Comparison of ENCODE assay signal across 23 cellular contexts in the genomic region with DNA sequence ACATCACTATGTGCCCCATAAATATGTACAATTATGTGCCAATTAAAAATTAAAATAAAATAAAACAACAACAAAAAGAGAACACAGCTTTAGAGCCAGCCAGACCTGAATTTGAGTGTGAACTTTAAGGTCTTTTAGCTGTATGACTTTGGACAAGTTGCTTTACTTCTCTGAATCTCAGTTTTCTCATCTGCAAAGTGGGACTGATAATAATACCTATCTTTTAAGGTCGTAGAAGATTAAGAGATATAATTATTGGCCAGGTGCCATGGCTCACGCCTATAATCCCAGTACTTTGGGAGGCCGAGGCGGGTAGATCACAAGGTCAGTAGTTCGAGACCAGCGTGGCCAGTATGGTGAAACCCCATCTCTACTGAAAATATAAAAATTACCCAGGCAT. TPM values are rescaled to one million over a fixed set of nuclear protein-coding genes. Genes with fewer than 3 reads are reported as not detected.
DNase-seq lines count a peak whose midpoint lies in the region; ATAC-seq, FAIRE-seq and TF ChIP-seq lines count a peak whose summit lies in the region.
"Had no signal": no experiment of that assay in that cellular context is flagged by ENCODE, and none has a peak within 500 bp of the region (broad histone marks: within the 10 kb centered on the region; RNA-seq: fewer than 3 reads in every experiment).

No MANE protein-coding gene starts in this region.

- no peak overlapping the region for H3K4me3 ChIP-seq in A549
- no peak overlapping the region for H3K4me3 ChIP-seq in K562
- H3K4me3 ChIP-seq: BLaER1, GM23248 had no signal

- H3K36me3 Mint-ChIP-seq in IgD-negative memory B cell, result peaks cover 5% of the 10 kb centered on the region
- H3K36me3 Mint-ChIP-seq in progenitor cell of endocrine pancreas (ENCODE audit: insufficient read depth), result no peaks in the 10 kb centered on the region

- no peaks in the 10 kb centered on the region for H3K36me3 ChIP-seq in K562 (ENCODE audit: control insufficient read depth, insufficient read depth, low read length)
- H3K36me3 ChIP-seq: BLaER1 had no signal

- CTCF ChIA-PET in A549 (lab: Yijun Ruan, JAX) (interaction anchor here (0.6 to 3.0 kb wide), 4 partner anchors 59 to 147 kb away, joined by 3 to 18 read pairs (median 5); partner anchors contain the start of gene PSMD4), K562 (lab: Yijun Ruan, JAX; ENCODE audit: low intra/inter-chr PET ratio) (no interaction called here)

- H3K9me3 Mint-ChIP-seq in IgD-negative memory B cell (no peaks in the 10 kb centered on the region), progenitor cell of endocrine pancreas (ENCODE audit: low read depth) (no peaks in the 10 kb centered on the region)
- H3K9me3 Mint-ChIP-seq: CD4-positive, CD25-positive, alpha-beta regulatory T cell; CD8-positive, alpha-beta T cell had no signal

- TF ChIP-seq POLR2A in A549 (IDR thresholded peaks at IDR 0.05; ENCODE audit: low read length) (no peak), K562 (conservative IDR thresholded peaks at IDR 0.05) (no peak)

- DNase-seq in activated effector memory CD4-positive, alpha-beta T cell treated with anti-CD3 and anti-CD28 coated beads, Interleukin-2, amount 50 U/mL, for 16 hours, result peak; percentile 17
- no peak for DNase-seq in activated effector memory CD4-positive, alpha-beta T cell treated with Interleukin-2 at 50 U/mL for 16 hours
- DNase-seq in A549 (ENCODE audit: low read depth in 1 of 2, low spot score in 1 of 2) (no peak), K562 (ENCODE audit: extremely low read depth in 1 of 4, low spot score in 3 of 4) (no peak), AML-193 (lab: John Stamatoyannopoulos, UW) (no peak), progenitor cell of endocrine pancreas (ENCODE audit: low spot score, unreplicated experiment) (no peak), SW480 (ENCODE audit: low spot score) (no peak)
- DNase-seq: 8988T; CD4-positive, CD25-positive, alpha-beta regulatory T cell; CD8-positive, alpha-beta T cell; DMS153; DND-41; H7 had no signal

- no peaks in the 10 kb centered on the region for H3K27me3 ChIP-seq in K562 (ENCODE audit: control insufficient read depth in 2 of 2, insufficient read depth in 2 of 2, low read length in 2 of 2)
- H3K27me3 ChIP-seq: BLaER1 had no signal

- BruUV-seq in K562 (replicated peaks; lab: Mats Ljungman, UMichigan), result no TSS peak

- H3K4me2 ChIP-seq in A549 (no peak overlapping the region), K562 (ENCODE audit: insufficient read depth, low read length) (no peak overlapping the region)
- H3K4me2 ChIP-seq: BLaER1 had no signal

- H3K27ac ChIP-seq in A549 (no peak overlapping the region; a peak in 1 of 6 replicates), K562 (ENCODE audit: extremely low read depth, low read depth, low read length) (no peak overlapping the region)
- H3K27ac ChIP-seq: BLaER1, C4-2B, GM23248 had no signal

- TF ChIP-seq CTCF in A549 (IDR thresholded peaks at IDR 0.05), result no peak
- no peak for TF ChIP-seq CTCF in K562 (IDR thresholded peaks at IDR 0.05 in 2 of 3, conservative IDR thresholded peaks at IDR 0.05 in 1 of 3; ENCODE audit: insufficient read depth in 2 of 3, low read depth in 1 of 3, low read length in 3 of 3)
- no peak for TF ChIP-seq CTCF in progenitor cell of endocrine pancreas (IDR thresholded peaks at IDR 0.05; ENCODE audit: unreplicated experiment)

- peak overlapping the region in 2 of 3 donors; percentile 35 to 78 for H3K27ac Mint-ChIP-seq in IgD-negative memory B cell
- H3K27ac Mint-ChIP-seq in progenitor cell of endocrine pancreas, result no peak overlapping the region
- H3K27ac Mint-ChIP-seq: B cell; CD4-positive, CD25-positive, alpha-beta regulatory T cell; CD8-positive, alpha-beta T cell had no signal

- no peak for TF ChIP-seq RAD21 in A549 (conservative IDR thresholded peaks at IDR 0.05 in 1 of 2, IDR thresholded peaks at IDR 0.05 in 1 of 2)
- TF ChIP-seq RAD21 in K562 (CRISPR knock-in tag; conservative IDR thresholded peaks at IDR 0.05 in 1 of 2, IDR thresholded peaks at IDR 0.05 in 1 of 2), result no peak

- H3K4me1 ChIP-seq in A549 (peaks cover 31% of the 10 kb centered on the region), K562 (replicated peaks in 1 of 2; ENCODE audit: control insufficient read depth in 2 of 2, insufficient read depth in 2 of 2, low read length in 2 of 2) (peaks cover 15% of the 10 kb centered on the region in 2 experiments; a peak in 4 of 5 replicates)

- FAIRE-seq in A549 (lab: Jason Lieb, UNC), result no peak
- FAIRE-seq in K562 (lab: Jason Lieb, UNC), result no peak
- FAIRE-seq: G401.6, GM12892, GM19239, H1 had no signal

- TF ChIP-seq EP300 in A549 (IDR thresholded peaks at IDR 0.05) (no peak), K562 (IDR thresholded peaks at IDR 0.05; ENCODE audit: low read length) (no peak)

- H4K20me1 ChIP-seq in K562 (replicated peaks; ENCODE audit: control insufficient read depth, insufficient read depth, low read length), result no peaks in the 10 kb centered on the region
- H4K20me1 ChIP-seq: BLaER1 had no signal

- H3K79me2 ChIP-seq in K562 (ENCODE audit: control insufficient read depth, insufficient read depth, low read length), result peaks cover 17% of the 10 kb centered on the region

- WGBS in A549 (ENCODE audit: missing lambda C conversion rate), result 78% methylated on average over 6 of the region's 6 CpGs
- whole genome bisulfite sequencing in K562 (ENCODE audit: insufficient coverage, low coverage, missing lambda C conversion rate), result 28% methylated on average over 6 of the region's 6 CpGs

- H3K9me1 ChIP-seq in K562 (ENCODE audit: control insufficient read depth, insufficient read depth, low read length), result no peaks in the 10 kb centered on the region

- no peak overlapping the region for H3K9ac ChIP-seq in K562 (ENCODE audit: insufficient read depth in 1 of 2, low read depth in 2 of 2, low read length in 2 of 2)
- H3K9ac ChIP-seq: BLaER1, GM23248 had no signal

- H3K4me1 Mint-ChIP-seq in IgD-negative memory B cell (peaks cover 20 to 41% (median 23%) of the 10 kb centered on the region in 3 donors), progenitor cell of endocrine pancreas (ENCODE audit: low read depth) (peaks cover 22% of the 10 kb centered on the region)

- no peak overlapping the region for H2AFZ ChIP-seq in K562 (ENCODE audit: low read depth, low read length)
- H2AFZ ChIP-seq: GM23248 had no signal

- H3K9me3 ChIP-seq in A549 (no peaks in the 10 kb centered on the region), K562 (replicated peaks; ENCODE audit: control insufficient read depth, insufficient read depth, low read depth, low read length) (no peaks in the 10 kb centered on the region)
- H3K9me3 ChIP-seq: BLaER1, Caco-2 had no signal

- intact Hi-C loops in K562 (cut with micrococcal nuclease), result loop anchor here (5.0 to 10.0 kb wide), 2 partner anchors 191 to 544 kb away; no protein-coding TSS in a partner anchor

- ATAC-seq in A549 (no peak), K562 (no peak)
- ATAC-seq: CD8-positive, alpha-beta T cell had no signal

- POLR2A ChIA-PET in A549 (lab: Yijun Ruan, JAX), result no interaction called here
- POLR2A ChIA-PET in K562 (lab: Yijun Ruan, JAX), result interaction anchor here (0.6 kb wide), 1 partner anchor 311 kb away, joined by 3 read pairs; no protein-coding TSS in a partner anchor

- in situ Hi-C loops in K562 (cut with MboI), result no loop called here

- H3K4me3 Mint-ChIP-seq in IgD-negative memory B cell, result peak overlapping the region in 1 of 4 donors; percentile 65
- no peak overlapping the region for H3K4me3 Mint-ChIP-seq in progenitor cell of endocrine pancreas (ENCODE audit: low read depth)
- H3K4me3 Mint-ChIP-seq: B cell; CD8-positive, alpha-beta T cell had no signal

- H3K27me3 Mint-ChIP-seq in IgD-negative memory B cell (peaks cover 3% of the 10 kb centered on the region), progenitor cell of endocrine pancreas (peaks cover 3% of the 10 kb centered on the region)
- H3K27me3 Mint-ChIP-seq: B cell had no signal

RNA-seq across cellular contexts. Expression of gene VPS72, which starts 3.3 kb away (rescaled TPM):
- polyA plus RNA-seq in A549 (2011; rRNA removed) (64.4 and 81.2 TPM in 2 replicates), A549 (2017; fragmentation: RNase III; extraction: RNeasy Plus Mini Kit Qiagen cat#74134 plus additional on column Dnase treatment) (49.7 to 50.8 TPM (median 49.8 TPM) in 3 replicates), IgD-negative memory B cell (81.0 TPM), K562 (2011; rRNA removed) (80.9 and 113 TPM in 2 replicates), K562 (2014; fragmentation: Illumina TruSeq; extraction: Trizol) (126 and 131 TPM in 2 replicates), K562 (2014; fragmentation: Nextera tagmentation; extraction: Ambion mirVana) (10 to 100 TPM in 1 of 2 experiments, 1 to 10 TPM in 1; 7.2 to 21.9 TPM), K562 (2014; rRNA removed) (89.0 and 96.0 TPM in 2 replicates)
- 55.2 and 56.7 TPM in 2 replicates for polyA plus RNA-seq in A549 (2012; cell fraction: cytosol; rRNA removed)
- 42.2 and 46.1 TPM in 2 replicates for polyA plus RNA-seq in A549 (2012; cell fraction: nucleus; rRNA removed)
- 43.6 and 56.1 TPM in 2 replicates for polyA minus RNA-seq in A549 (2011; rRNA and poly(A)+ RNA removed)
- total RNA-seq in K562 (2011; cell fraction: chromatin; rRNA removed; ENCODE audit: low replicate concordance), result 26.2 and 29.1 TPM in 2 replicates
- 10.8 and 17.2 TPM in 2 replicates for total RNA-seq in K562 (2011; cell fraction: nucleolus; rRNA removed)
- 15.5 and 20.0 TPM in 2 replicates for total RNA-seq in K562 (2011; cell fraction: nucleoplasm; rRNA removed)
- total RNA-seq in K562 (2014; rRNA removed) (72.2 and 78.4 TPM in 2 replicates), K562 (2014; rRNA removed; fragmentation: Illumina TruSeq; extraction: Trizol) (58.2 and 64.5 TPM in 2 replicates), K562 (2015; rRNA removed; fragmentation: Illumina TruSeq; extraction: Trizol) (73.7 and 79.6 TPM in 2 replicates), K562 (2021) (75.7 and 81.6 TPM in 2 replicates), progenitor cell of endocrine pancreas (110 and 119 TPM in 2 replicates)
- 76.3 and 89.8 TPM in 2 replicates for polyA plus RNA-seq in K562 (2011; cell fraction: cytosol; rRNA removed)
- polyA plus RNA-seq in K562 (2011; cell fraction: nucleus; rRNA removed), result 37.1 and 39.9 TPM in 2 replicates
- polyA plus RNA-seq in K562 (2012), result 58.9 and 73.2 TPM in 2 replicates
- polyA minus RNA-seq in K562 (2011; rRNA and poly(A)+ RNA removed), result 41.7 and 44.6 TPM in 2 replicates
- 24.7 and 25.1 TPM in 2 replicates for polyA minus RNA-seq in K562 (2011; cell fraction: cytosol; rRNA and poly(A)+ RNA removed)
- 4.4 and 13.4 TPM in 2 replicates for polyA minus RNA-seq in K562 (2011; cell fraction: nucleus; rRNA and poly(A)+ RNA removed)

RNA-seq across cellular contexts. Expression of gene PIP5K1A, which starts 5.0 kb away (rescaled TPM):
- polyA plus RNA-seq in A549 (2011; rRNA removed) (129 and 183 TPM in 2 replicates), A549 (2017; fragmentation: RNase III; extraction: RNeasy Plus Mini Kit Qiagen cat#74134 plus additional on column Dnase treatment) (46.8 to 50.0 TPM (median 49.4 TPM) in 3 replicates), IgD-negative memory B cell (20.3 TPM), K562 (2011; rRNA removed) (33.5 and 42.4 TPM in 2 replicates), K562 (2014; fragmentation: Illumina TruSeq; extraction: Trizol) (26.3 and 36.4 TPM in 2 replicates), K562 (2014; fragmentation: Nextera tagmentation; extraction: Ambion mirVana) (1 to 10 TPM; 1.9 to 4.2 TPM), K562 (2014; rRNA removed) (17.2 and 22.4 TPM in 2 replicates)
- 49.3 and 59.9 TPM in 2 replicates for polyA plus RNA-seq in A549 (2012; cell fraction: cytosol; rRNA removed)
- 31.6 and 58.2 TPM in 2 replicates for polyA plus RNA-seq in A549 (2012; cell fraction: nucleus; rRNA removed)
- polyA minus RNA-seq in A549 (2011; rRNA and poly(A)+ RNA removed), result 143 and 168 TPM in 2 replicates
- 161 and 178 TPM in 2 replicates for total RNA-seq in K562 (2011; cell fraction: chromatin; rRNA removed; ENCODE audit: low replicate concordance)
- total RNA-seq in K562 (2011; cell fraction: nucleolus; rRNA removed), result 84.5 and 85.7 TPM in 2 replicates
- total RNA-seq in K562 (2011; cell fraction: nucleoplasm; rRNA removed), result 104 and 116 TPM in 2 replicates
- total RNA-seq in K562 (2014; rRNA removed) (16.9 and 21.3 TPM in 2 replicates), K562 (2014; rRNA removed; fragmentation: Illumina TruSeq; extraction: Trizol) (18.8 and 20.6 TPM in 2 replicates), K562 (2015; rRNA removed; fragmentation: Illumina TruSeq; extraction: Trizol) (22.8 and 24.9 TPM in 2 replicates), K562 (2021) (21.9 and 25.8 TPM in 2 replicates), progenitor cell of endocrine pancreas (84.0 and 95.5 TPM in 2 replicates)
- polyA plus RNA-seq in K562 (2011; cell fraction: cytosol; rRNA removed), result 23.8 and 29.9 TPM in 2 replicates
- polyA plus RNA-seq in K562 (2011; cell fraction: nucleus; rRNA removed), result 47.1 and 51.9 TPM in 2 replicates
- 14.8 and 15.0 TPM in 2 replicates for polyA plus RNA-seq in K562 (2012)
- polyA minus RNA-seq in K562 (2011; rRNA and poly(A)+ RNA removed), result 54.7 and 69.0 TPM in 2 replicates
- 15.1 and 19.9 TPM in 2 replicates for polyA minus RNA-seq in K562 (2011; cell fraction: cytosol; rRNA and poly(A)+ RNA removed)
- 21.3 and 28.2 TPM in 2 replicates for polyA minus RNA-seq in K562 (2011; cell fraction: nucleus; rRNA and poly(A)+ RNA removed)

RNA-seq across cellular contexts. Expression of gene TMOD4, which starts 17.5 kb away (rescaled TPM):
- polyA plus RNA-seq in A549 (2011; rRNA removed), result 0.30 TPM in 1 of 2 replicates, not detected in the other
- 0.38 TPM in 2 replicates for polyA plus RNA-seq in A549 (2012; cell fraction: cytosol; rRNA removed)
- polyA plus RNA-seq in A549 (2012; cell fraction: nucleus; rRNA removed), result 0.42 TPM in 1 of 2 replicates, not detected in the other
- polyA plus RNA-seq in A549 (2017; fragmentation: RNase III; extraction: RNeasy Plus Mini Kit Qiagen cat#74134 plus additional on column Dnase treatment), result 0.29 to 0.49 TPM in 2 of 3 replicates, not detected in the other
- 0.50 TPM in 1 of 2 replicates, not detected in the other for polyA minus RNA-seq in A549 (2011; rRNA and poly(A)+ RNA removed)
- polyA plus RNA-seq in IgD-negative memory B cell, result 1.0 TPM
- 2.0 and 3.8 TPM in 2 replicates for total RNA-seq in K562 (2011; cell fraction: chromatin; rRNA removed; ENCODE audit: low replicate concordance)
- not detected in 2 replicates for total RNA-seq in K562 (2011; cell fraction: nucleolus; rRNA removed)
- 4.3 and 9.5 TPM in 2 replicates for total RNA-seq in K562 (2011; cell fraction: nucleoplasm; rRNA removed)
- 1.0 and 1.5 TPM in 2 replicates for total RNA-seq in K562 (2014; rRNA removed)
- total RNA-seq in K562 (2014; rRNA removed; fragmentation: Illumina TruSeq; extraction: Trizol), result 0.18 and 1.1 TPM in 2 replicates
- 0.22 and 0.57 TPM in 2 replicates for total RNA-seq in K562 (2015; rRNA removed; fragmentation: Illumina TruSeq; extraction: Trizol)
- 0.60 and 1.2 TPM in 2 replicates for total RNA-seq in K562 (2021)
- polyA plus RNA-seq in K562 (2011; rRNA removed), result 1.4 and 1.8 TPM in 2 replicates
- 0.72 and 0.88 TPM in 2 replicates for polyA plus RNA-seq in K562 (2011; cell fraction: cytosol; rRNA removed)
- 1.6 and 2.6 TPM in 2 replicates for polyA plus RNA-seq in K562 (2011; cell fraction: nucleus; rRNA removed)
- 1.1 and 1.7 TPM in 2 replicates for polyA plus RNA-seq in K562 (2012)
- 0.35 and 1.0 TPM in 2 replicates for polyA plus RNA-seq in K562 (2014; fragmentation: Illumina TruSeq; extraction: Trizol)
- under 1 TPM in 1 of 2 experiments, not detected in 1; 0.57 TPM for polyA plus RNA-seq in K562 (2014; fragmentation: Nextera tagmentation; extraction: Ambion mirVana)
- polyA plus RNA-seq in K562 (2014; rRNA removed), result 0.12 and 1.5 TPM in 2 replicates
- 1.3 TPM in 1 of 2 replicates, not detected in the other for polyA minus RNA-seq in K562 (2011; rRNA and poly(A)+ RNA removed)
- polyA minus RNA-seq in K562 (2011; cell fraction: cytosol; rRNA and poly(A)+ RNA removed), result not detected in 2 replicates
- not detected in 2 replicates for polyA minus RNA-seq in K562 (2011; cell fraction: nucleus; rRNA and poly(A)+ RNA removed)
- 1.5 and 2.0 TPM in 2 replicates for total RNA-seq in progenitor cell of endocrine pancreas
- total RNA-seq: GM23248, H1 had no signal
- polyA plus RNA-seq: CD4-positive, CD25-positive, alpha-beta regulatory T cell; GM23248 had no signal

RNA-seq across cellular contexts. Expression of gene SCNM1, which starts 27.4 kb away (rescaled TPM):
- polyA plus RNA-seq in A549 (2011; rRNA removed), result 27.9 and 29.3 TPM in 2 replicates
- 17.9 and 21.8 TPM in 2 replicates for polyA plus RNA-seq in A549 (2012; cell fraction: cytosol; rRNA removed)
- polyA plus RNA-seq in A549 (2012; cell fraction: nucleus; rRNA removed), result 22.0 and 28.1 TPM in 2 replicates
- 29.5 to 31.7 TPM (median 30.9 TPM) in 3 replicates for polyA plus RNA-seq in A549 (2017; fragmentation: RNase III; extraction: RNeasy Plus Mini Kit Qiagen cat#74134 plus additional on column Dnase treatment)
- polyA minus RNA-seq in A549 (2011; rRNA and poly(A)+ RNA removed), result 20.5 and 22.6 TPM in 2 replicates
- polyA plus RNA-seq in IgD-negative memory B cell, result 70.1 TPM
- total RNA-seq in K562 (2011; cell fraction: chromatin; rRNA removed; ENCODE audit: low replicate concordance), result 28.6 and 48.7 TPM in 2 replicates
- total RNA-seq in K562 (2011; cell fraction: nucleolus; rRNA removed), result 26.1 and 32.2 TPM in 2 replicates
- 30.7 and 32.9 TPM in 2 replicates for total RNA-seq in K562 (2011; cell fraction: nucleoplasm; rRNA removed)
- total RNA-seq in K562 (2014; rRNA removed), result 67.4 and 74.3 TPM in 2 replicates
- 54.1 and 63.0 TPM in 2 replicates for total RNA-seq in K562 (2014; rRNA removed; fragmentation: Illumina TruSeq; extraction: Trizol)
- total RNA-seq in K562 (2015; rRNA removed; fragmentation: Illumina TruSeq; extraction: Trizol), result 61.7 and 62.3 TPM in 2 replicates
- total RNA-seq in K562 (2021), result 50.1 and 50.7 TPM in 2 replicates
- 17.2 and 22.5 TPM in 2 replicates for polyA plus RNA-seq in K562 (2011; rRNA removed)
- 13.9 and 19.0 TPM in 2 replicates for polyA plus RNA-seq in K562 (2011; cell fraction: cytosol; rRNA removed)
- polyA plus RNA-seq in K562 (2011; cell fraction: nucleus; rRNA removed), result 40.6 and 40.9 TPM in 2 replicates
- 58.0 and 65.9 TPM in 2 replicates for polyA plus RNA-seq in K562 (2012)
- 80.6 and 100 TPM in 2 replicates for polyA plus RNA-seq in K562 (2014; fragmentation: Illumina TruSeq; extraction: Trizol)
- 100 to 1,000 TPM; 203 to 204 TPM for polyA plus RNA-seq in K562 (2014; fragmentation: Nextera tagmentation; extraction: Ambion mirVana)
- 37.3 TPM in 2 replicates for polyA plus RNA-seq in K562 (2014; rRNA removed)
- polyA minus RNA-seq in K562 (2011; rRNA and poly(A)+ RNA removed), result 12.9 and 13.0 TPM in 2 replicates
- polyA minus RNA-seq in K562 (2011; cell fraction: cytosol; rRNA and poly(A)+ RNA removed), result 13.5 and 14.7 TPM in 2 replicates
- polyA minus RNA-seq in K562 (2011; cell fraction: nucleus; rRNA and poly(A)+ RNA removed), result 8.1 and 17.2 TPM in 2 replicates
- 47.1 and 52.0 TPM in 2 replicates for total RNA-seq in progenitor cell of endocrine pancreas

RNA-seq across cellular contexts. Expression of gene LYSMD1, which starts 27.6 kb away (rescaled TPM):
- polyA plus RNA-seq in A549 (2011; rRNA removed) (10.5 and 11.6 TPM in 2 replicates), A549 (2017; fragmentation: RNase III; extraction: RNeasy Plus Mini Kit Qiagen cat#74134 plus additional on column Dnase treatment) (7.0 to 7.3 TPM (median 7.3 TPM) in 3 replicates), IgD-negative memory B cell (0.69 TPM), K562 (2011; rRNA removed) (6.0 and 6.2 TPM in 2 replicates), K562 (2014; fragmentation: Illumina TruSeq; extraction: Trizol) (6.5 and 9.4 TPM in 2 replicates), K562 (2014; fragmentation: Nextera tagmentation; extraction: Ambion mirVana) (1 to 10 TPM; 2.2 to 3.3 TPM), K562 (2014; rRNA removed) (4.7 and 6.2 TPM in 2 replicates)
- 3.4 and 3.5 TPM in 2 replicates for polyA plus RNA-seq in A549 (2012; cell fraction: cytosol; rRNA removed)
- 2.5 and 3.9 TPM in 2 replicates for polyA plus RNA-seq in A549 (2012; cell fraction: nucleus; rRNA removed)
- 9.3 and 12.4 TPM in 2 replicates for polyA minus RNA-seq in A549 (2011; rRNA and poly(A)+ RNA removed)
- 14.0 and 14.3 TPM in 2 replicates for total RNA-seq in K562 (2011; cell fraction: chromatin; rRNA removed; ENCODE audit: low replicate concordance)
- total RNA-seq in K562 (2011; cell fraction: nucleolus; rRNA removed), result 7.2 and 7.9 TPM in 2 replicates
- 9.8 and 12.3 TPM in 2 replicates for total RNA-seq in K562 (2011; cell fraction: nucleoplasm; rRNA removed)
- total RNA-seq in K562 (2014; rRNA removed) (6.2 and 7.4 TPM in 2 replicates), K562 (2014; rRNA removed; fragmentation: Illumina TruSeq; extraction: Trizol) (6.3 and 8.0 TPM in 2 replicates), K562 (2015; rRNA removed; fragmentation: Illumina TruSeq; extraction: Trizol) (6.1 and 6.6 TPM in 2 replicates), K562 (2021) (5.9 and 6.0 TPM in 2 replicates), progenitor cell of endocrine pancreas (12.8 and 14.0 TPM in 2 replicates)
- polyA plus RNA-seq in K562 (2011; cell fraction: cytosol; rRNA removed), result 3.2 and 4.6 TPM in 2 replicates
- polyA plus RNA-seq in K562 (2011; cell fraction: nucleus; rRNA removed), result 6.8 and 7.9 TPM in 2 replicates
- polyA plus RNA-seq in K562 (2012), result 4.3 and 7.6 TPM in 2 replicates
- 9.3 and 11.3 TPM in 2 replicates for polyA minus RNA-seq in K562 (2011; rRNA and poly(A)+ RNA removed)
- 2.9 and 4.7 TPM in 2 replicates for polyA minus RNA-seq in K562 (2011; cell fraction: cytosol; rRNA and poly(A)+ RNA removed)
- polyA minus RNA-seq in K562 (2011; cell fraction: nucleus; rRNA and poly(A)+ RNA removed), result 2.2 and 4.2 TPM in 2 replicates
